In genomic region chr6:118968416-118968815, GRCh38 we compare ENCODE assay signal across 1 cellular context.
TF ChIP-seq lines count a peak whose summit lies in the region.

No MANE protein-coding gene starts in this region.

TF ChIP-seq in GM12878, 131 proteins besides CTCF, POLR2A, EP300 and RAD21 (continued from another document):
- TF ChIP-seq REST (IDR thresholded peaks at IDR 0.05; ENCODE audit: low read depth, low read length) (no peak), SP1 (IDR thresholded peaks at IDR 0.05; ENCODE audit: low read depth, low read length) (no peak), MYC (IDR thresholded peaks at IDR 0.05; ENCODE audit: insufficient read depth, insufficient read length, insufficient replicate concordance, low read length, severe bottlenecking) (no peak), ZNF622 (IDR thresholded peaks at IDR 0.05) (no peak), NFXL1 (IDR thresholded peaks at IDR 0.05; ENCODE audit: borderline replicate concordance) (no peak), MEF2A (IDR thresholded peaks at IDR 0.05; ENCODE audit: insufficient read depth, low read depth, low read length) (no peak)
